In genomic region chr3:129908417-129908816, GRCh38 we compare ENCODE assay signal across 32 cellular contexts. TPM values are rescaled to one million over a fixed set of nuclear protein-coding genes. Genes with fewer than 3 reads are reported as not detected.
DNase-seq lines count a peak whose midpoint lies in the region; ATAC-seq, FAIRE-seq and TF ChIP-seq lines count a peak whose summit lies in the region.
"Had no signal": no experiment of that assay in that cellular context is flagged by ENCODE, and none has a peak within 500 bp of the region (broad histone marks: within the 10 kb centered on the region; RNA-seq: fewer than 3 reads in every experiment).

No MANE protein-coding gene starts in this region.

- H3K4me2 ChIP-seq in A549 (peak overlapping the region; percentile 56), osteoblast (ENCODE audit: insufficient read depth, low read length) (no peak overlapping the region)

- 36% methylated on average over 1 of the region's 1 CpG for WGBS in A549 (ENCODE audit: missing lambda C conversion rate)

- H3K79me2 ChIP-seq in osteoblast (ENCODE audit: insufficient read depth, low read length), result no peaks in the 10 kb centered on the region

- ATAC-seq in A549 (peak; percentile 66 to 96; a peak in 5 of 6 replicates), HG02642 (IDR thresholded peaks at IDR 0.05; ENCODE audit: poor library complexity, unreplicated experiment) (no peak), HG02623 (IDR thresholded peaks at IDR 0.05; ENCODE audit: unreplicated experiment) (no peak)
- ATAC-seq: activated CD8-positive, alpha-beta memory T cell treated with anti-CD3 and anti-CD28 coated beads, Interleukin-2, amount 10 ng/mL, durations not matched to agents 7 days and 5 days; naive thymus-derived CD8-positive, alpha-beta T cell; stimulated activated effector memory CD8-positive, alpha-beta T cell treated with anti-CD3 and anti-CD28 coated beads, Interleukin-12 subunit alpha, Interleukin-12 subunit beta, amount 100 ng/mL, for 72 hours had no signal

- H4K20me1 ChIP-seq in osteoblast (ENCODE audit: insufficient read depth, low read length), result no peaks in the 10 kb centered on the region

- no peak for FAIRE-seq in A549 (lab: Jason Lieb, UNC)
- FAIRE-seq: RCC 7860 had no signal

- no peak for TF ChIP-seq CTCF in A549 (IDR thresholded peaks at IDR 0.05)
- no peak for TF ChIP-seq CTCF in mesothelial cell of epicardium (IDR thresholded peaks at IDR 0.05; ENCODE audit: unreplicated experiment)
- TF ChIP-seq CTCF in osteoblast (IDR thresholded peaks at IDR 0.05; ENCODE audit: extremely low read depth, low read depth, low read length), result no peak

- H3K4me1 ChIP-seq in A549 (peaks cover 22% of the 10 kb centered on the region), osteoblast (ENCODE audit: insufficient read depth, low read length) (no peaks in the 10 kb centered on the region)
- H3K4me1 ChIP-seq: vagina had no signal

- H3K9me3 Mint-ChIP-seq in mesothelial cell of epicardium, result peaks cover 45% of the 10 kb centered on the region

- POLR2A ChIA-PET in A549 (lab: Yijun Ruan, JAX), result interaction anchor here (0.6 kb wide), 1 partner anchor 283 kb away, joined by 3 read pairs; no protein-coding TSS in a partner anchor

- 0 out of 3 replicates have a peak, but pooled peaks cover 6% of the 10 kb centered on the region for H3K9me3 ChIP-seq in A549
- peaks cover 11% of the 10 kb centered on the region for H3K9me3 ChIP-seq in osteoblast (ENCODE audit: low read depth, low read length)
- H3K9me3 ChIP-seq: vagina had no signal

- TF ChIP-seq RAD21 in A549 (conservative IDR thresholded peaks at IDR 0.05 in 1 of 2, IDR thresholded peaks at IDR 0.05 in 1 of 2), result no peak

- no peaks in the 10 kb centered on the region for H3K27me3 Mint-ChIP-seq in mesothelial cell of epicardium (ENCODE audit: low read depth)
- H3K27me3 Mint-ChIP-seq: activated CD4-positive, alpha-beta T cell treated with anti-CD3 and anti-CD28 coated beads, Interleukin-2, amount 10 ng/mL, durations not matched to agents 24 days and 14 days; activated CD8-positive, alpha-beta memory T cell treated with anti-CD3 and anti-CD28 coated beads, Interleukin-2, amount 10 ng/mL, durations not matched to agents 7 days and 5 days; activated naive CD4-positive, alpha-beta T cell treated with anti-CD3 and anti-CD28 coated beads, Interleukin-2, amount 10 ng/mL, durations not matched to agents 7 days and 5 days had no signal

- DNase-seq in A549 (ENCODE audit: low read depth in 1 of 2, low spot score in 1 of 2), result peak in 1 of 2 experiments; percentile 92
- peak; percentile 43 for DNase-seq in HuH-7 (ENCODE audit: low spot score)
- DNase-seq in astrocyte of the hippocampus (ENCODE audit: low read depth, low spot score), result peak; percentile 10
- DNase-seq in mesothelial cell of epicardium (ENCODE audit: low spot score in 2 of 2, unreplicated experiment in 2 of 2), result no peak
- DNase-seq in NCI-H1092 treated with DMSO at 0.1 percent for 48 hours (lab: John Stamatoyannopoulos, UW), result no peak
- no peak for DNase-seq in osteoblast (ENCODE audit: insufficient read length, low spot score, missing footprints)
- DNase-seq: activated CD4-positive, alpha-beta T cell treated with anti-CD3 and anti-CD28 coated beads, Interleukin-2, amount 10 ng/mL, durations not matched to agents 24 days and 14 days; activated CD8-positive, alpha-beta memory T cell treated with anti-CD3 and anti-CD28 coated beads, Interleukin-2, amount 10 ng/mL, durations not matched to agents 7 days and 5 days; activated naive CD4-positive, alpha-beta T cell treated with anti-CD3 and anti-CD28 coated beads, Interleukin-2, amount 10 ng/mL, durations not matched to agents 7 days and 5 days; amniotic stem cell; CD4-positive, CD25-positive, alpha-beta regulatory T cell; cortex of kidney; DMS153; KBM-7; kidney glomerular epithelial cell; mesendoderm; naive thymus-derived CD8-positive, alpha-beta T cell; NCI-H1694 treated with DMSO at 0.1 percent for 48 hours; NCI-H524 treated with DMSO at 0.1 percent for 48 hours; occipital lobe; spleen; stimulated activated CD4-positive, alpha-beta T cell treated with anti-CD3 and anti-CD28 coated beads, Interleukin-2, amount 100 ng/mL, for 48 hours; substantia nigra; WERI-Rb-1 had no signal

- H3K4me1 Mint-ChIP-seq in mesothelial cell of epicardium, result peaks cover 9% of the 10 kb centered on the region
- H3K4me1 Mint-ChIP-seq: activated CD4-positive, alpha-beta T cell treated with anti-CD3 and anti-CD28 coated beads, Interleukin-2, amount 10 ng/mL, durations not matched to agents 24 days and 14 days; activated CD8-positive, alpha-beta memory T cell treated with anti-CD3 and anti-CD28 coated beads, Interleukin-2, amount 10 ng/mL, durations not matched to agents 7 days and 5 days; activated naive CD4-positive, alpha-beta T cell treated with anti-CD3 and anti-CD28 coated beads, Interleukin-2, amount 10 ng/mL, durations not matched to agents 7 days and 5 days; CD4-positive, CD25-positive, alpha-beta regulatory T cell; stimulated activated effector memory CD8-positive, alpha-beta T cell treated with anti-CD3 and anti-CD28 coated beads, Interleukin-12 subunit alpha, Interleukin-12 subunit beta, amount 100 ng/mL, for 72 hours had no signal

- H3K36me3 Mint-ChIP-seq in mesothelial cell of epicardium, result peaks cover 39% of the 10 kb centered on the region
- H3K36me3 Mint-ChIP-seq: stimulated activated effector memory CD8-positive, alpha-beta T cell treated with anti-CD3 and anti-CD28 coated beads, Interleukin-12 subunit alpha, Interleukin-12 subunit beta, amount 100 ng/mL, for 72 hours had no signal

- peak; percentile 31 to 65; a peak in 2 of 5 replicates for TF ChIP-seq EP300 in A549 (IDR thresholded peaks at IDR 0.05)

- H3K27me3 ChIP-seq in osteoblast (ENCODE audit: insufficient read depth, low read length), result no peaks in the 10 kb centered on the region
- H3K27me3 ChIP-seq: cardiac muscle cell, spleen, vagina had no signal

- H2AFZ ChIP-seq in osteoblast (ENCODE audit: low read length), result no peak overlapping the region

- peak overlapping the region; percentile 85 for H3K27ac Mint-ChIP-seq in mesothelial cell of epicardium
- H3K27ac Mint-ChIP-seq: activated CD4-positive, alpha-beta T cell treated with anti-CD3 and anti-CD28 coated beads, Interleukin-2, amount 10 ng/mL, durations not matched to agents 24 days and 14 days; activated CD8-positive, alpha-beta memory T cell treated with anti-CD3 and anti-CD28 coated beads, Interleukin-2, amount 10 ng/mL, durations not matched to agents 7 days and 5 days; activated naive CD4-positive, alpha-beta T cell treated with anti-CD3 and anti-CD28 coated beads, Interleukin-2, amount 10 ng/mL, durations not matched to agents 7 days and 5 days; activated T-helper 1 cell treated with anti-CD3 and anti-CD28 coated beads, Interleukin-12 subunit alpha, Interleukin-12 subunit beta, Interleukin-2, Interleukin-4 antibody, amounts not matched to agents 30 ng/mL and 10 ng/mL and 1 ng/mL, durations not matched to agents 14 hours and 24 hours and 36 hours; CD4-positive, CD25-positive, alpha-beta regulatory T cell; stimulated activated effector memory CD8-positive, alpha-beta T cell treated with anti-CD3 and anti-CD28 coated beads, Interleukin-12 subunit alpha, Interleukin-12 subunit beta, amount 100 ng/mL, for 72 hours; T-helper 2 cell treated with Interferon-gamma antibody and Interleukin-4, amounts not matched to agents 5 μg/mL and 100 μg/mL, for 36 hours had no signal

- no peak for TF ChIP-seq POLR2A in A549 (IDR thresholded peaks at IDR 0.05; ENCODE audit: low read length)

- H3K4me3 ChIP-seq in A549, result no peak overlapping the region
- no peak overlapping the region for H3K4me3 ChIP-seq in osteoblast (ENCODE audit: insufficient read depth, low read length)
- H3K4me3 ChIP-seq: cardiac muscle cell, spleen, vagina had no signal

- H3K27ac ChIP-seq in A549 (peak overlapping the region; percentile 77; a peak in 5 of 6 replicates), osteoblast (ENCODE audit: low read depth, low read length) (no peak overlapping the region)
- H3K27ac ChIP-seq: cardiac muscle cell, spleen, vagina, WERI-Rb-1 had no signal

- H3K36me3 ChIP-seq in osteoblast (ENCODE audit: insufficient read depth, low read length), result no peaks in the 10 kb centered on the region
- H3K36me3 ChIP-seq: cardiac muscle cell, vagina, WERI-Rb-1 had no signal

- CTCF ChIA-PET in A549 (lab: Yijun Ruan, JAX), result interaction anchor here (0.5 to 1.5 kb wide), 5 partner anchors 14 to 1049 kb away, joined by 3 to 6 read pairs (median 3); partner anchors contain the start of gene TMCC1

- no peak overlapping the region for H3K4me3 Mint-ChIP-seq in mesothelial cell of epicardium
- H3K4me3 Mint-ChIP-seq: activated CD4-positive, alpha-beta T cell treated with anti-CD3 and anti-CD28 coated beads, Interleukin-2, amount 10 ng/mL, durations not matched to agents 24 days and 14 days; activated CD8-positive, alpha-beta memory T cell treated with anti-CD3 and anti-CD28 coated beads, Interleukin-2, amount 10 ng/mL, durations not matched to agents 7 days and 5 days; activated naive CD4-positive, alpha-beta T cell treated with anti-CD3 and anti-CD28 coated beads, Interleukin-2, amount 10 ng/mL, durations not matched to agents 7 days and 5 days; activated T-helper 1 cell treated with anti-CD3 and anti-CD28 coated beads, Interleukin-12 subunit alpha, Interleukin-12 subunit beta, Interleukin-2, Interleukin-4 antibody, amounts not matched to agents 30 ng/mL and 10 ng/mL and 1 ng/mL, durations not matched to agents 14 hours and 24 hours and 36 hours; CD4-positive, CD25-positive, alpha-beta regulatory T cell; naive thymus-derived CD8-positive, alpha-beta T cell; stimulated activated effector memory CD8-positive, alpha-beta T cell treated with anti-CD3 and anti-CD28 coated beads, Interleukin-12 subunit alpha, Interleukin-12 subunit beta, amount 100 ng/mL, for 72 hours; T-helper 2 cell treated with Interferon-gamma antibody and Interleukin-4, amounts not matched to agents 5 μg/mL and 100 μg/mL, for 36 hours had no signal

TF ChIP-seq in A549, 52 proteins besides CTCF, POLR2A, EP300 and RAD21 (continues in another document):
- TF ChIP-seq PBX3 (IDR thresholded peaks at IDR 0.05) (peak; percentile 72), JUN (IDR thresholded peaks at IDR 0.05) (peak in 1 of 2 experiments; percentile 44; a peak in 2 of 5 replicates)

RNA-seq across cellular contexts. Expression of gene TMCC1, which starts 14.9 kb away (rescaled TPM):
- 75.7 and 75.8 TPM in 2 replicates for polyA plus RNA-seq in A549 (2011; rRNA removed)
- polyA plus RNA-seq in A549 (2012; cell fraction: cytosol; rRNA removed), result 7.0 and 7.6 TPM in 2 replicates
- polyA plus RNA-seq in A549 (2012; cell fraction: nucleus; rRNA removed), result 3.7 and 4.9 TPM in 2 replicates
- 28.1 to 35.3 TPM (median 30.3 TPM) in 3 replicates for polyA plus RNA-seq in A549 (2017; fragmentation: RNase III; extraction: RNeasy Plus Mini Kit Qiagen cat#74134 plus additional on column Dnase treatment)
- 36.3 and 40.5 TPM in 2 replicates for polyA minus RNA-seq in A549 (2011; rRNA and poly(A)+ RNA removed)
- 51.8 to 57.4 TPM (median 52.4 TPM) in 3 replicates for total RNA-seq in mesothelial cell of epicardium
- 17.4 and 25.0 TPM in 2 replicates for total RNA-seq in osteoblast

Comparison
In these comparisons a context has a peak if more than half of its experiments do, and no peak if none do; other contexts are left out.
1. ATAC-seq: peak in A549 (2 of 2); none in HG02642 (single experiment) and HG02623 (single experiment).
2. DNase-seq: peak in HuH-7 (single experiment) and astrocyte of the hippocampus (single experiment); none in mesothelial cell of epicardium (0 of 2), NCI-H1092 treated with DMSO at 0.1 percent for 48 hours (single experiment) and osteoblast (single experiment).